In the genomic region with DNA sequence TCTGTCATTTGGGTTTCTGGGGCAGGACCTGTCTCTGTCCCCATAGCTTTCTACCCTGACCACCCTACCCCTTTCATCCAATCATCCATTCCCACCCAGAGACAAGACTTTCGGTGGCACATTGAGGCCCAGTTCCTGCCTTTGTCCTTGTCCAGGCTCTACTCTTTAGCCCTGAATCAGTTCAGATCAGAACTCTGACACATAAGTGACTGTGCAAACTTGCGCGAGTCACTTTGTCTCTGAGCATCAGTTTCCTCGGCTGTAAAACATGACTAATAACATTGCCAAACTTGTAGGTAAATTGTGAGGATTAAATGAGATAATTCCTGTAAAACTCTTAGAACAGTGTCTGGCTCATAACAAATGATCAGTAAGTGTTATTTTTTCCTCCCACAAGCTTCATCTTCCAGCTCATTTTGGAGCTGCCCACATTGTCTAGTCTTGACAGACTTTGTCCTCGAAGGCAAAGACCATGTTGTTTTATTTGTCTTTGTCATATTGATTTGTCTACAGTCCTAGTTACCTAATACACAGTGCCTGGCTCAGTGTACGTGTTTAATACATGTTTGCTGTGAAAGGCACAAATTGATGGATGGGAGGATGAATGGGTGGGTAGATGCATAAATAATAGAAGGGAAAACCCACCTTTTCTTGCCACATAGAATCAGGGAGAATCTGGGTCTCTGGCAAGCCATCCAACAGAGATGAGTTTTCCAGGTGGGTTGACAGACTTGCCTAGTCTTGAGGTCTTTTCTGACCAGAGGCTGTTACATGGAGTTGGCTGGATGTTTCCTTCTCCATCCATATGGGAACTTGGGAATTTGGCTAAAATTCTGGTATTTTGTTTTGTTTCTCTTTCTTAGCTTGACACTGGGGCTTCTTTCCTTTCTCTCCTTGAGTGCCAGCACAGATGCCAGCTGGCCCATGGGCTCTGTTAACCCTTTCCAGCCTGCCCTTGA, we compare ENCODE assay signal across 1 cellular context.
TF ChIP-seq lines count a peak whose summit lies in the region.

No MANE protein-coding gene starts in this region.

TF ChIP-seq in HepG2, 621 proteins besides CTCF, POLR2A, EP300 and RAD21 (continued from another document and continues in another):
- TF ChIP-seq, protein P1, sequence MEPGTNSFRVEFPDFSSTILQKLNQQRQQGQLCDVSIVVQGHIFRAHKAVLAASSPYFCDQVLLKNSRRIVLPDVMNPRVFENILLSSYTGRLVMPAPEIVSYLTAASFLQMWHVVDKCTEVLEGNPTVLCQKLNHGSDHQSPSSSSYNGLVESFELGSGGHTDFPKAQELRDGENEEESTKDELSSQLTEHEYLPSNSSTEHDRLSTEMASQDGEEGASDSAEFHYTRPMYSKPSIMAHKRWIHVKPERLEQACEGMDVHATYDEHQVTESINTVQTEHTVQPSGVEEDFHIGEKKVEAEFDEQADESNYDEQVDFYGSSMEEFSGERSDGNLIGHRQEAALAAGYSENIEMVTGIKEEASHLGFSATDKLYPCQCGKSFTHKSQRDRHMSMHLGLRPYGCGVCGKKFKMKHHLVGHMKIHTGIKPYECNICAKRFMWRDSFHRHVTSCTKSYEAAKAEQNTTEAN (CRISPR knock-in tag; conservative IDR thresholded peaks at IDR 0.05): no peak
- no peak for TF ChIP-seq REXO4 (CRISPR knock-in tag; IDR thresholded peaks at IDR 0.05; ENCODE audit: borderline replicate concordance)
- no peak for TF ChIP-seq ISX (CRISPR knock-in tag; conservative IDR thresholded peaks at IDR 0.05)
- no peak for TF ChIP-seq SOX13 (IDR thresholded peaks at IDR 0.05)
- peak in 1 of 2 experiments; percentile 18; a peak in 1 of 4 replicates for TF ChIP-seq SOX13 (CRISPR knock-in tag; conservative IDR thresholded peaks at IDR 0.05 in 1 of 2, IDR thresholded peaks at IDR 0.05 in 1 of 2)
- 0 out of 2 replicates have a peak, but pooled peaks have one; percentile 19 for TF ChIP-seq HMG20A (CRISPR knock-in tag; IDR thresholded peaks at IDR 0.05; ENCODE audit: borderline replicate concordance)
- TF ChIP-seq ONECUT2 (CRISPR knock-in tag; IDR thresholded peaks at IDR 0.05): peak; percentile 49; the same call in 1 of the 2 replicates
- TF ChIP-seq ARID3A (IDR thresholded peaks at IDR 0.05; ENCODE audit: low read depth, low read length): 0 out of 2 replicates have a peak, but pooled peaks have one; percentile 43
- TF ChIP-seq BCL6 (CRISPR knock-in tag; IDR thresholded peaks at IDR 0.05): peak; percentile 80
- TF ChIP-seq AHDC1 (CRISPR knock-in tag; IDR thresholded peaks at IDR 0.05; ENCODE audit: borderline replicate concordance): peak; percentile 92
- TF ChIP-seq, protein P2, sequence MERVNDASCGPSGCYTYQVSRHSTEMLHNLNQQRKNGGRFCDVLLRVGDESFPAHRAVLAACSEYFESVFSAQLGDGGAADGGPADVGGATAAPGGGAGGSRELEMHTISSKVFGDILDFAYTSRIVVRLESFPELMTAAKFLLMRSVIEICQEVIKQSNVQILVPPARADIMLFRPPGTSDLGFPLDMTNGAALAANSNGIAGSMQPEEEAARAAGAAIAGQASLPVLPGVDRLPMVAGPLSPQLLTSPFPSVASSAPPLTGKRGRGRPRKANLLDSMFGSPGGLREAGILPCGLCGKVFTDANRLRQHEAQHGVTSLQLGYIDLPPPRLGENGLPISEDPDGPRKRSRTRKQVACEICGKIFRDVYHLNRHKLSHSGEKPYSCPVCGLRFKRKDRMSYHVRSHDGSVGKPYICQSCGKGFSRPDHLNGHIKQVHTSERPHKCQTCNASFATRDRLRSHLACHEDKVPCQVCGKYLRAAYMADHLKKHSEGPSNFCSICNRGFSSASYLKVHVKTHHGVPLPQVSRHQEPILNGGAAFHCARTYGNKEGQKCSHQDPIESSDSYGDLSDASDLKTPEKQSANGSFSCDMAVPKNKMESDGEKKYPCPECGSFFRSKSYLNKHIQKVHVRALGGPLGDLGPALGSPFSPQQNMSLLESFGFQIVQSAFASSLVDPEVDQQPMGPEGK (CRISPR knock-in tag; IDR thresholded peaks at IDR 0.05): no peak
- TF ChIP-seq, protein P3, sequence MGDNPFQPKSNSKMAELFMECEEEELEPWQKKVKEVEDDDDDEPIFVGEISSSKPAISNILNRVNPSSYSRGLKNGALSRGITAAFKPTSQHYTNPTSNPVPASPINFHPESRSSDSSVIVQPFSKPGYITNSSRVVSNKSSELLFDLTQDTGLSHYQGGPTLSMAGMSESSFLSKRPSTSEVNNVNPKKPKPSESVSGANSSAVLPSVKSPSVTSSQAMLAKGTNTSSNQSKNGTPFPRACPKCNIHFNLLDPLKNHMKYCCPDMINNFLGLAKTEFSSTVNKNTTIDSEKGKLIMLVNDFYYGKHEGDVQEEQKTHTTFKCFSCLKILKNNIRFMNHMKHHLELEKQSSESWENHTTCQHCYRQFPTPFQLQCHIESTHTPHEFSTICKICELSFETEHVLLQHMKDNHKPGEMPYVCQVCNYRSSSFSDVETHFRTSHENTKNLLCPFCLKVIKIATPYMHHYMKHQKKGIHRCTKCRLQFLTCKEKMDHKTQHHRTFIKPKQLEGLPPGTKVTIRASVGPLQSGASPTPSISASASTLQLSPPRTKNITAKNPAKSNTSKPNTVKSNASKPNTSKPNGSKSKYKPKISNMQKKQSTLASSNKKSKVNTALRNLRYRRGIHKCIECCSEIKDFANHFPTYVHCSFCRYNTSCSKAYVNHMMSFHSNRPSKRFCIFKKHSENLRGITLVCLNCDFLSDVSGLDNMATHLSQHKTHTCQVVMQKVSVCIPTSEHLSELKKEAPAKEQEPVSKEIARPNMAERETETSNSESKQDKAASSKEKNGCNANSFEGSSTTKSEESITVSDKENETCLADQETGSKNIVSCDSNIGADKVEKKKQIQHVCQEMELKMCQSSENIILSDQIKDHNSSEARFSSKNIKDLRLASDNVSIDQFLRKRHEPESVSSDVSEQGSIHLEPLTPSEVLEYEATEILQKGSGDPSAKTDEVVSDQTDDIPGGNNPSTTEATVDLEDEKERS (CRISPR knock-in tag; IDR thresholded peaks at IDR 0.05): 0 out of 2 replicates have a peak, but pooled peaks have one; percentile 26
- no peak for TF ChIP-seq MAFG (CRISPR knock-in tag; IDR thresholded peaks at IDR 0.05)
- TF ChIP-seq KLF6 (CRISPR knock-in tag; IDR thresholded peaks at IDR 0.05): 0 out of 2 replicates have a peak, but pooled peaks have one; percentile 27
- 0 out of 2 replicates have a peak, but pooled peaks have one; percentile 28 for TF ChIP-seq SMARCC2 (IDR thresholded peaks at IDR 0.05)
- no peak for TF ChIP-seq IRF2 (CRISPR knock-in tag; IDR thresholded peaks at IDR 0.05)
- peak; percentile 55; the same call in 1 of the 2 replicates for TF ChIP-seq FOXA3 (CRISPR knock-in tag; IDR thresholded peaks at IDR 0.05)
- TF ChIP-seq, protein P4, sequence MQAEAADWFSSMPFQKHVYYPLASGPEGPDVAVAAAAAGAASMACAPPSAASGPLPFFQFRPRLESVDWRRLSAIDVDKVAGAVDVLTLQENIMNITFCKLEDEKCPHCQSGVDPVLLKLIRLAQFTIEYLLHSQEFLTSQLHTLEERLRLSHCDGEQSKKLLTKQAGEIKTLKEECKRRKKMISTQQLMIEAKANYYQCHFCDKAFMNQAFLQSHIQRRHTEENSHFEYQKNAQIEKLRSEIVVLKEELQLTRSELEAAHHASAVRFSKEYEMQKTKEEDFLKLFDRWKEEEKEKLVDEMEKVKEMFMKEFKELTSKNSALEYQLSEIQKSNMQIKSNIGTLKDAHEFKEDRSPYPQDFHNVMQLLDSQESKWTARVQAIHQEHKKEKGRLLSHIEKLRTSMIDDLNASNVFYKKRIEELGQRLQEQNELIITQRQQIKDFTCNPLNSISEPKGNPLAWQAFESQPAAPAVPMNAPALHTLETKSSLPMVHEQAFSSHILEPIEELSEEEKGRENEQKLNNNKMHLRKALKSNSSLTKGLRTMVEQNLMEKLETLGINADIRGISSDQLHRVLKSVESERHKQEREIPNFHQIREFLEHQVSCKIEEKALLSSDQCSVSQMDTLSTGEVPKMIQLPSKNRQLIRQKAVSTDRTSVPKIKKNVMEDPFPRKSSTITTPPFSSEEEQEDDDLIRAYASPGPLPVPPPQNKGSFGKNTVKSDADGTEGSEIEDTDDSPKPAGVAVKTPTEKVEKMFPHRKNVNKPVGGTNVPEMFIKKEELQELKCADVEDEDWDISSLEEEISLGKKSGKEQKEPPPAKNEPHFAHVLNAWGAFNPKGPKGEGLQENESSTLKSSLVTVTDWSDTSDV (CRISPR knock-in tag; IDR thresholded peaks at IDR 0.05): no peak
- TF ChIP-seq ZNF773 (CRISPR knock-in tag; IDR thresholded peaks at IDR 0.05; ENCODE audit: borderline replicate concordance): no peak
- TF ChIP-seq ZNF879 (CRISPR knock-in tag; IDR thresholded peaks at IDR 0.05): no peak
- TF ChIP-seq, protein P5, sequence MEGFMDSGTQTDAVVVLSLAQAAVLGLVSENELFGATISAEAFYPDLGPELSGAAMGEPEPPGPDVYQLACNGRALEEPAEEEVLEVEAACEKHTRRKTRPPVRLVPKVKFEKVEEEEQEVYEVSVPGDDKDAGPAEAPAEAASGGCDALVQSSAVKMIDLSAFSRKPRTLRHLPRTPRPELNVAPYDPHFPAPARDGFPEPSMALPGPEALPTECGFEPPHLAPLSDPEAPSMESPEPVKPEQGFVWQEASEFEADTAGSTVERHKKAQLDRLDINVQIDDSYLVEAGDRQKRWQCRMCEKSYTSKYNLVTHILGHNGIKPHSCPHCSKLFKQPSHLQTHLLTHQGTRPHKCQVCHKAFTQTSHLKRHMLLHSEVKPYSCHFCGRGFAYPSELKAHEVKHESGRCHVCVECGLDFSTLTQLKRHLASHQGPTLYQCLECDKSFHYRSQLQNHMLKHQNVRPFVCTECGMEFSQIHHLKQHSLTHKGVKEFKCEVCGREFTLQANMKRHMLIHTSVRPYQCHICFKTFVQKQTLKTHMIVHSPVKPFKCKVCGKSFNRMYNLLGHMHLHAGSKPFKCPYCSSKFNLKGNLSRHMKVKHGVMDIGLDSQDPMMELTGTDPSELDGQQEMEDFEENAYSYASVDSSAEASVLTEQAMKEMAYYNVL (CRISPR knock-in tag; IDR thresholded peaks at IDR 0.05; ENCODE audit: borderline replicate concordance): no peak
- TF ChIP-seq SOX6 (IDR thresholded peaks at IDR 0.05): no peak
- TF ChIP-seq SOX6 (CRISPR knock-in tag; IDR thresholded peaks at IDR 0.05): peak; percentile 69
- TF ChIP-seq DPF2 (CRISPR knock-in tag; IDR thresholded peaks at IDR 0.05; ENCODE audit: borderline replicate concordance, low read depth): no peak
- peak; percentile 58; the same call in 1 of the 2 replicates for TF ChIP-seq SOX5 (CRISPR knock-in tag; IDR thresholded peaks at IDR 0.05; ENCODE audit: borderline replicate concordance)
- no peak; the same call in 1 of the 2 replicates for TF ChIP-seq SALL1 (CRISPR knock-in tag; IDR thresholded peaks at IDR 0.05)
- TF ChIP-seq IKZF1 (IDR thresholded peaks at IDR 0.05): no peak
- TF ChIP-seq PITX1 (CRISPR knock-in tag; IDR thresholded peaks at IDR 0.05): no peak
- no peak for TF ChIP-seq U2AF1 (optimal IDR thresholded peaks at IDR 0.05; ENCODE audit: low read depth, low read length)
